1 cellular context compared by ENCODE assay signal in the genomic region with DNA sequence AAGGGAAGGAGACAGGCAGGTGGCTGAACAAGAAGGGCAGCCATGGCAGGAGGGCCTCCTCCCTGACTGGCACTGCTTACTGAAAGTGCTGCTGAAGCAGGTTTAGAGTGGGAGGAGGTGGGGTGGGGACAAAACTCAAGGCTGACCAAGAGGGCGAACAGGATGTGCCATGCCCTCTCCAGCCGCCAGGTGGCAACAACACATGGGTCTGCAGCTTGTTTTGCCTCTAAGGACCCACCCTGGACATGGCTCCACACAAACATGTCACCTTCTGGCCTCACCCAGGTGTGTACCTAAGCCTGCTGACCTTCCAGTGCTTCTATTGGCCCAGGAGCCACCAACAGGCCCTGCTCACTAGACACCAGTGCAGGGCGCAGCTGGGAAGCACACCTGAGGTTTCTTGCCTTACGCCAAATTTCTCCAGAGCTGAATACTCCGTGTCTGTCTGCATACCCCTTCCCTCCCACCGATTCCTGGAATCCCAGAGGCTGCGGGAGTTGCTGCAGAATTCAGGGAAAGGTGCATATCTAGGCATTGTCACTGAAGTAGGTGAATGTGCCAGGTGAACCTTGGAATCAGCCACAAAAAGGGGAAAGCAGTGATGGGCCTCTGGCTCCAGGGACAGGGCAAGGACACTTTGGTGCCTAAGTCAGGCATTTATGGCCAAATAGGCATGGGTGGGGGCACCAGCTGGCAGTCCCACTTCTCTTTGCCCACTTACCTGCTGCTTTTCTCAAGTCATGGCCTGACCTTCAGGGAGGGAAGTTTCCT.
TF ChIP-seq lines count a peak whose summit lies in the region.

No MANE protein-coding gene starts in this region.

TF ChIP-seq in SK-N-SH, 30 proteins besides CTCF, POLR2A, EP300 and RAD21:
- peak; percentile 96 for TF ChIP-seq SMC3 (IDR thresholded peaks at IDR 0.05; ENCODE audit: low read depth, low read length)
- TF ChIP-seq NRF1 (IDR thresholded peaks at IDR 0.05; ENCODE audit: low read depth, low read length), result 0 out of 2 replicates have a peak, but pooled peaks have one; percentile 21
- TF ChIP-seq NFIC (IDR thresholded peaks at IDR 0.05; ENCODE audit: borderline replicate concordance), result no peak
- no peak for TF ChIP-seq ELF1 (IDR thresholded peaks at IDR 0.05)
- TF ChIP-seq YY1 (IDR thresholded peaks at IDR 0.05; ENCODE audit: low read depth), result no peak
- TF ChIP-seq GATA2 (CRISPR knock-in tag; IDR thresholded peaks at IDR 0.05), result no peak
